ENCODE assay signal across 19 cellular contexts in the genomic region with DNA sequence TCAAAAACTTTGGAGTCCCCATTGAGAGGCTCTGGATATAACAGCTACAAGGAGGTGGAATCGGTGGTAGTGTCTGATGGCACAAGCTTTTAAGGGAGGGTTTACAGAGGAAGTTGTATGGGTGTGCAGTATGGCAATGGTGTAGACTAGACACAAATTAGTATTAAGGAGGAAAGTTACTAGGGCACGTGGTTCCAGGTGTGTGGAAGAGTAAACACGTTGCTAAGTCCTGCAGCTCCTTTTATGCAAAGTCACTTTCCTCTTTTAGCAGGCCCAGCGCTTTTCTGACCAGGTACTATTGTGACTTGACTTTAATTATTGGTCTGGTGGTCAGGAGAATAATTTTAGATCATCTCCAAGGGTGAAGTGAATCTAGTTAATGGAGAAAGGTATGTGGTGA.
A peak's percentile ranks its signal among the peaks of the same experiment; 100 is the strongest.
DNase-seq lines count a peak whose midpoint lies in the region; ATAC-seq and TF ChIP-seq lines count a peak whose summit lies in the region.
"Had no signal": no experiment of that assay in that cellular context is flagged by ENCODE, and none has a peak within 500 bp of the region (broad histone marks: within the 10 kb centered on the region; RNA-seq: fewer than 3 reads in every experiment).

No MANE protein-coding gene starts in this region.

- H3K9me3 ChIP-seq in CD4-positive, alpha-beta memory T cell (ENCODE audit: control insufficient read depth in 1 of 2, low read length in 2 of 2), result no peaks in the 10 kb centered on the region
- H3K9me3 ChIP-seq: BE2C had no signal

- peaks cover 33 to 63% (median 43%) of the 10 kb centered on the region in 4 donors for H3K4me1 Mint-ChIP-seq in CD4-positive, alpha-beta memory T cell
- peaks cover 58% of the 10 kb centered on the region for H3K4me1 Mint-ChIP-seq in stimulated activated effector memory CD8-positive, alpha-beta T cell treated with anti-CD3 and anti-CD28 coated beads, Interleukin-12 subunit alpha, Interleukin-12 subunit beta, amount 100 ng/mL, for 72 hours

- H3K27ac Mint-ChIP-seq in CD4-positive, alpha-beta memory T cell, result peak overlapping the region in 4 of 7 donors; percentile 11 to 59 (median 26)
- peak overlapping the region; percentile 6 for H3K27ac Mint-ChIP-seq in stimulated activated effector memory CD8-positive, alpha-beta T cell treated with anti-CD3 and anti-CD28 coated beads, Interleukin-12 subunit alpha, Interleukin-12 subunit beta, amount 100 ng/mL, for 72 hours
- H3K27ac Mint-ChIP-seq: CD4-positive, alpha-beta T cell; HFFc6; IgD-negative memory B cell had no signal

- no peaks in the 10 kb centered on the region for H3K27me3 ChIP-seq in CD4-positive, alpha-beta memory T cell (ENCODE audit: insufficient read depth, low read length)
- H3K27me3 ChIP-seq: BE2C had no signal

- CTCF ChIA-PET in CD4-positive, alpha-beta memory T cell (lab: Charles Lee; ENCODE audit: partially characterized antibody), result interaction anchor here (1.6 to 2.1 kb wide), 3 partner anchors 9 to 16 kb away, joined by 4 to 7 read pairs (median 5); no protein-coding TSS in a partner anchor

- peak; percentile 53 for ATAC-seq in left lobe of liver
- ATAC-seq in stimulated activated effector memory CD8-positive, alpha-beta T cell treated with anti-CD3 and anti-CD28 coated beads, Interleukin-12 subunit alpha, Interleukin-12 subunit beta, amount 100 ng/mL, for 72 hours, result no peak
- no peak for ATAC-seq in SK-N-SH treated with all-trans-retinoic acid at 6 μM for 48 hours
- ATAC-seq: HCT116 had no signal

- no peaks in the 10 kb centered on the region for H3K36me3 ChIP-seq in CD4-positive, alpha-beta memory T cell (ENCODE audit: insufficient read depth, low read length)
- H3K36me3 ChIP-seq: BE2C had no signal

- H3K27me3 Mint-ChIP-seq in CD4-positive, alpha-beta memory T cell, result no peaks in the 10 kb centered on the region
- H3K27me3 Mint-ChIP-seq: CD4-positive, alpha-beta T cell had no signal

- H3K9me3 Mint-ChIP-seq in CD4-positive, alpha-beta memory T cell, result peaks cover 13 to 52% (median 27%) of the 10 kb centered on the region in 8 donors
- H3K9me3 Mint-ChIP-seq in stimulated activated effector memory CD8-positive, alpha-beta T cell treated with anti-CD3 and anti-CD28 coated beads, Interleukin-12 subunit alpha, Interleukin-12 subunit beta, amount 100 ng/mL, for 72 hours, result peaks cover 15% of the 10 kb centered on the region
- H3K9me3 Mint-ChIP-seq: HFFc6 had no signal

- no peak overlapping the region for H3K27ac ChIP-seq in CD4-positive, alpha-beta memory T cell (ENCODE audit: low read depth, low read length)

- H3K4me1 ChIP-seq in CD4-positive, alpha-beta memory T cell (ENCODE audit: insufficient read depth, low read length), result peaks cover 42% of the 10 kb centered on the region

- no peak overlapping the region for H3K4me3 ChIP-seq in CD4-positive, alpha-beta memory T cell (ENCODE audit: low read length in 2 of 2)

- H3K36me3 Mint-ChIP-seq in CD4-positive, alpha-beta memory T cell, result peaks cover 40 to 67% of the 10 kb centered on the region in 2 donors
- peaks cover 6% of the 10 kb centered on the region for H3K36me3 Mint-ChIP-seq in stimulated activated effector memory CD8-positive, alpha-beta T cell treated with anti-CD3 and anti-CD28 coated beads, Interleukin-12 subunit alpha, Interleukin-12 subunit beta, amount 100 ng/mL, for 72 hours
- H3K36me3 Mint-ChIP-seq: IgD-negative memory B cell had no signal

- peak overlapping the region in 3 of 8 donors; percentile 3 to 41 (median 11) for H3K4me3 Mint-ChIP-seq in CD4-positive, alpha-beta memory T cell
- H3K4me3 Mint-ChIP-seq in stimulated activated effector memory CD8-positive, alpha-beta T cell treated with anti-CD3 and anti-CD28 coated beads, Interleukin-12 subunit alpha, Interleukin-12 subunit beta, amount 100 ng/mL, for 72 hours, result no peak overlapping the region
- H3K4me3 Mint-ChIP-seq: CD4-positive, alpha-beta T cell; HFFc6; IgD-negative memory B cell had no signal

- intact Hi-C loops in CD4-positive, alpha-beta memory T cell (cut with micrococcal nuclease), result loop anchor here (10.0 kb wide), 1 partner anchor 669 kb away; the partner anchor contains the start of gene RGS2

- POLR2A ChIA-PET in CD4-positive, alpha-beta memory T cell (lab: Charles Lee; ENCODE audit: partially characterized antibody), result interaction anchor here (0.9 to 13.2 kb wide), 5 partner anchors 9 to 290 kb away, joined by 3 to 411 read pairs (median 4); no protein-coding TSS in a partner anchor

- no peak for DNase-seq in CD4-positive, alpha-beta memory T cell
- DNase-seq in NCI-H526 treated with DMSO at 0.1 percent for 48 hours (lab: John Stamatoyannopoulos, UW) (peak; percentile 3), left lobe of liver (ENCODE audit: low spot score) (no peak), GM10266 (ENCODE audit: extremely low spot score) (no peak)
- DNase-seq in stimulated activated effector memory CD8-positive, alpha-beta T cell treated with anti-CD3 and anti-CD28 coated beads, Interleukin-12 subunit alpha, Interleukin-12 subunit beta, amount 100 ng/mL, for 72 hours (ENCODE audit: low spot score in 2 of 2), result no peak
- DNase-seq in activated CD8-positive, alpha-beta memory T cell treated with anti-CD3 and anti-CD28 coated beads, Interleukin-2, amount 50 U/mL, for 48 hours, result no peak
- DNase-seq: ACHN; BE2C; C1 segment of cervical spinal cord; CD4-positive, alpha-beta T cell; DMS153; DMS79; GDM1; GOT3; H7; HFFc6 had no signal

- TF ChIP-seq CTCF in GM10266 (IDR thresholded peaks at IDR 0.05; ENCODE audit: control insufficient read depth, insufficient read depth, low read depth, missing control alignments), result no peak

TF ChIP-seq in SK-N-SH treated with all-trans-retinoic acid at 6 μM for 48 hours, 23 proteins besides CTCF, POLR2A, EP300 and RAD21:
- TF ChIP-seq TCF4 (CRISPR knock-in tag; IDR thresholded peaks at IDR 0.05; ENCODE audit: borderline replicate concordance), result no peak
- TF ChIP-seq PATZ1 (CRISPR knock-in tag; IDR thresholded peaks at IDR 0.05; ENCODE audit: borderline replicate concordance), result no peak
- no peak for TF ChIP-seq RARB (CRISPR knock-in tag; IDR thresholded peaks at IDR 0.05)
- no peak for TF ChIP-seq ZC3H10 (CRISPR knock-in tag; IDR thresholded peaks at IDR 0.05)
- no peak for TF ChIP-seq OSR1 (CRISPR knock-in tag; IDR thresholded peaks at IDR 0.05)
- TF ChIP-seq ZNF565 (CRISPR knock-in tag; conservative IDR thresholded peaks at IDR 0.05; ENCODE audit: low read depth), result no peak
- no peak for TF ChIP-seq ZNF8 (CRISPR knock-in tag; IDR thresholded peaks at IDR 0.05)
